In genomic region chr5:139649082-139649991, GRCh38 we compare ENCODE assay signal across 8 cellular contexts. TPM values are rescaled to one million over a fixed set of nuclear protein-coding genes. Genes with fewer than 3 reads are reported as not detected.
DNase-seq lines count a peak whose midpoint lies in the region; ATAC-seq and TF ChIP-seq lines count a peak whose summit lies in the region.

No MANE protein-coding gene starts in this region.

- no peaks in the 10 kb centered on the region for H3K9me3 Mint-ChIP-seq in activated CD8-positive, alpha-beta memory T cell treated with anti-CD3 and anti-CD28 coated beads, Interleukin-2, amount 10 ng/mL, durations not matched to agents 7 days and 5 days (ENCODE audit: low read depth)
- no peaks in the 10 kb centered on the region for H3K9me3 Mint-ChIP-seq in natural killer cell

- peaks cover 50% of the 10 kb centered on the region for H3K4me1 Mint-ChIP-seq in activated CD8-positive, alpha-beta memory T cell treated with anti-CD3 and anti-CD28 coated beads, Interleukin-2, amount 10 ng/mL, durations not matched to agents 7 days and 5 days
- H3K4me1 Mint-ChIP-seq in natural killer cell: peaks cover 52 to 73% of the 10 kb centered on the region in 2 donors

- TF ChIP-seq CTCF in natural killer cell (IDR thresholded peaks at IDR 0.05): peak; percentile 11

- no peak for ATAC-seq in activated CD8-positive, alpha-beta memory T cell treated with anti-CD3 and anti-CD28 coated beads, Interleukin-2, amount 10 ng/mL, durations not matched to agents 7 days and 5 days
- ATAC-seq in SK-N-SH treated with all-trans-retinoic acid at 6 μM for 48 hours: peak; percentile 4
- peak; percentile 19 for ATAC-seq in esophagus mucosa
- ATAC-seq in natural killer cell: no peak
- ATAC-seq in GM21360 (IDR thresholded peaks at IDR 0.05; ENCODE audit: unreplicated experiment): no peak

- H3K36me3 Mint-ChIP-seq in activated CD8-positive, alpha-beta memory T cell treated with anti-CD3 and anti-CD28 coated beads, Interleukin-2, amount 10 ng/mL, durations not matched to agents 7 days and 5 days: no peaks in the 10 kb centered on the region
- H3K36me3 Mint-ChIP-seq in natural killer cell: no peaks in the 10 kb centered on the region

- intact Hi-C loops in natural killer cell (cut with micrococcal nuclease): no loop called here

- H3K27ac Mint-ChIP-seq in activated CD8-positive, alpha-beta memory T cell treated with anti-CD3 and anti-CD28 coated beads, Interleukin-2, amount 10 ng/mL, durations not matched to agents 7 days and 5 days: no peak overlapping the region
- peak overlapping the region; percentile 91 to 94 for H3K27ac Mint-ChIP-seq in natural killer cell

- H3K27me3 Mint-ChIP-seq in activated CD8-positive, alpha-beta memory T cell treated with anti-CD3 and anti-CD28 coated beads, Interleukin-2, amount 10 ng/mL, durations not matched to agents 7 days and 5 days: peaks cover 66% of the 10 kb centered on the region
- no peaks in the 10 kb centered on the region for H3K27me3 Mint-ChIP-seq in natural killer cell (ENCODE audit: low read depth in 2 of 2)

- CTCF ChIA-PET in activated CD8-positive, alpha-beta memory T cell treated with anti-CD3 and anti-CD28 coated beads, Interleukin-2, amount 10 ng/mL, durations not matched to agents 7 days and 5 days (lab: Charles Lee): interaction anchor here (1.3 to 9.0 kb wide), 3 partner anchors 13 to 40 kb away, joined by 5 to 109 read pairs (median 11); no protein-coding TSS in a partner anchor

- H3K4me3 Mint-ChIP-seq in activated CD8-positive, alpha-beta memory T cell treated with anti-CD3 and anti-CD28 coated beads, Interleukin-2, amount 10 ng/mL, durations not matched to agents 7 days and 5 days: peak overlapping the region; percentile 57
- peak overlapping the region; percentile 88 for H3K4me3 Mint-ChIP-seq in natural killer cell

- DNase-seq in activated CD8-positive, alpha-beta memory T cell treated with anti-CD3 and anti-CD28 coated beads, Interleukin-2, amount 10 ng/mL, durations not matched to agents 7 days and 5 days: no peak
- no peak for DNase-seq in activated CD8-positive, alpha-beta memory T cell treated with anti-CD3 and anti-CD28 coated beads for 24 hours
- DNase-seq in natural killer cell (peak; percentile 34), T-helper 9 cell (no peak), foreskin melanocyte (no peak)

TF ChIP-seq in SK-N-SH treated with all-trans-retinoic acid at 6 μM for 48 hours, 23 proteins besides CTCF, POLR2A, EP300 and RAD21:
- no peak for TF ChIP-seq ARNTL (CRISPR knock-in tag; IDR thresholded peaks at IDR 0.05; ENCODE audit: borderline replicate concordance, low read depth)
- no peak for TF ChIP-seq ZFP3 (CRISPR knock-in tag; IDR thresholded peaks at IDR 0.05)
- no peak for TF ChIP-seq ZFP30 (CRISPR knock-in tag; IDR thresholded peaks at IDR 0.05)
- TF ChIP-seq ZNF70 (CRISPR knock-in tag; IDR thresholded peaks at IDR 0.05): no peak
- no peak for TF ChIP-seq SNAI2 (CRISPR knock-in tag; IDR thresholded peaks at IDR 0.05)
- no peak for TF ChIP-seq ZNF565 (CRISPR knock-in tag; conservative IDR thresholded peaks at IDR 0.05; ENCODE audit: low read depth)
- no peak for TF ChIP-seq BACH2 (CRISPR knock-in tag; IDR thresholded peaks at IDR 0.05; ENCODE audit: borderline replicate concordance)

RNA-seq across cellular contexts. Expression of gene CXXC5, which starts 1.2 kb away (rescaled TPM):
- 1 to 10 TPM; 1.8 to 4.1 TPM for total RNA-seq in activated CD8-positive, alpha-beta memory T cell treated with anti-CD3 and anti-CD28 coated beads, Interleukin-2, amount 10 ng/mL, durations not matched to agents 7 days and 5 days
- total RNA-seq in esophagus mucosa (22.6 TPM), natural killer cell (100 to 1,000 TPM in 1 of 3 donors, 10 to 100 TPM in 2; 75.6 to 124 (median 84.8) TPM)

Comparison
In these comparisons a context has a peak if more than half of its experiments do, and no peak if none do; other contexts are left out.
1. ATAC-seq: peak in SK-N-SH treated with all-trans-retinoic acid at 6 μM for 48 hours (single experiment) and esophagus mucosa (single experiment); none in activated CD8-positive, alpha-beta memory T cell treated with anti-CD3 and anti-CD28 coated beads, Interleukin-2, amount 10 ng/mL, durations not matched to agents 7 days and 5 days (single experiment), natural killer cell (0 of 3) and GM21360 (single experiment).